Comparison of ENCODE assay signal across 9 cellular contexts in genomic region chr3:52197499-52197841, GRCh38. TPM values are rescaled to one million over a fixed set of nuclear protein-coding genes. Genes with fewer than 3 reads are reported as not detected.
A peak's percentile ranks its signal among the peaks of the same experiment; 100 is the strongest.
DNase-seq lines count a peak whose midpoint lies in the region; ATAC-seq and TF ChIP-seq lines count a peak whose summit lies in the region.
"Had no signal": no experiment of that assay in that cellular context is flagged by ENCODE, and none has a peak within 500 bp of the region (broad histone marks: within the 10 kb centered on the region; RNA-seq: fewer than 3 reads in every experiment).

No MANE protein-coding gene starts in this region.

- ATAC-seq in HG02884 (IDR thresholded peaks at IDR 0.05; ENCODE audit: unreplicated experiment) (peak; percentile 24), GM19397 (IDR thresholded peaks at IDR 0.05; ENCODE audit: unreplicated experiment) (no peak), HG02571 (IDR thresholded peaks at IDR 0.05; ENCODE audit: unreplicated experiment) (no peak)
- ATAC-seq in activated CD8-positive, alpha-beta T cell treated with anti-CD3 and anti-CD28 coated beads, Interleukin-2, amount 10 ng/mL, durations not matched to agents 7 days and 5 days: peak; percentile 5

- H3K4me1 Mint-ChIP-seq in activated CD8-positive, alpha-beta T cell treated with anti-CD3 and anti-CD28 coated beads, Interleukin-2, amount 10 ng/mL, durations not matched to agents 7 days and 5 days (ENCODE audit: low read depth): peaks cover 51% of the 10 kb centered on the region

- H3K4me1 ChIP-seq in iPS-18a (ENCODE audit: control insufficient read depth, low read depth, low read length): peaks cover 6% of the 10 kb centered on the region
- H3K4me1 ChIP-seq in stomach: peaks cover 42 to 83% (median 70%) of the 10 kb centered on the region in 4 donors

- no peaks in the 10 kb centered on the region for H3K9me3 ChIP-seq in iPS-18a (ENCODE audit: control insufficient read depth, low read depth, low read length)
- H3K9me3 ChIP-seq in stomach: no peaks in the 10 kb centered on the region

- TF ChIP-seq CTCF in stomach (IDR thresholded peaks at IDR 0.05): no peak

- POLR2A ChIA-PET in activated CD8-positive, alpha-beta T cell treated with anti-CD3 and anti-CD28 coated beads, Interleukin-2, amount 10 ng/mL, durations not matched to agents 7 days and 5 days (lab: Charles Lee): interaction anchor here (1.2 kb wide), 1 partner anchor 21 kb away, joined by 3 read pairs; no protein-coding TSS in a partner anchor

- H3K27ac Mint-ChIP-seq in activated CD8-positive, alpha-beta T cell treated with anti-CD3 and anti-CD28 coated beads, Interleukin-2, amount 10 ng/mL, durations not matched to agents 7 days and 5 days: peak overlapping the region; percentile 90

- 33 to 44% (median 39%) methylated on average over 10 of the region's 10 CpGs for WGBS in stomach, 5 donors

- no peaks in the 10 kb centered on the region for H3K27me3 Mint-ChIP-seq in activated CD8-positive, alpha-beta T cell treated with anti-CD3 and anti-CD28 coated beads, Interleukin-2, amount 10 ng/mL, durations not matched to agents 7 days and 5 days (ENCODE audit: low read depth)

- no peaks in the 10 kb centered on the region for H3K9me3 Mint-ChIP-seq in activated CD8-positive, alpha-beta T cell treated with anti-CD3 and anti-CD28 coated beads, Interleukin-2, amount 10 ng/mL, durations not matched to agents 7 days and 5 days (ENCODE audit: insufficient read depth)

- H3K27me3 ChIP-seq in iPS-18a (ENCODE audit: control insufficient read depth, insufficient read depth, low read length) (no peaks in the 10 kb centered on the region), stomach (no peaks in the 10 kb centered on the region)

- intact Hi-C loops in stomach (cut with DNase I; ENCODE audit: low total_unique reads): no loop called here

- peak overlapping the region; percentile 94 for H3K4me3 Mint-ChIP-seq in activated CD8-positive, alpha-beta T cell treated with anti-CD3 and anti-CD28 coated beads, Interleukin-2, amount 10 ng/mL, durations not matched to agents 7 days and 5 days

- CTCF ChIA-PET in activated CD8-positive, alpha-beta T cell treated with anti-CD3 and anti-CD28 coated beads, Interleukin-2, amount 10 ng/mL, durations not matched to agents 7 days and 5 days (lab: Charles Lee): interaction anchor here (0.6 to 1.1 kb wide), 4 partner anchors 24 to 256 kb away, joined by 3 to 4 read pairs (median 3); partner anchors contain the start of gene RRP9

- H3K36me3 Mint-ChIP-seq in activated CD8-positive, alpha-beta T cell treated with anti-CD3 and anti-CD28 coated beads, Interleukin-2, amount 10 ng/mL, durations not matched to agents 7 days and 5 days (ENCODE audit: low read depth): peaks cover 34% of the 10 kb centered on the region

- DNase-seq in activated CD8-positive, alpha-beta T cell treated with anti-CD3 and anti-CD28 coated beads, Interleukin-2, amount 10 ng/mL, durations not matched to agents 7 days and 5 days: no peak
- DNase-seq in stomach: no peak
- DNase-seq in cortex of kidney (lab: John Stamatoyannopoulos, UW): no peak
- no peak for DNase-seq in NCI-H1105 (lab: John Stamatoyannopoulos, UW)

- peak overlapping the region; percentile 70 for H3K9ac ChIP-seq in iPS-18a (ENCODE audit: low read length)

- no peak for TF ChIP-seq POLR2A in stomach (IDR thresholded peaks at IDR 0.05)

- H3K4me3 ChIP-seq in iPS-18a (ENCODE audit: low read length) (peak overlapping the region; percentile 90), stomach (peak overlapping the region; percentile 82 to 94 (median 87))

- H3K27ac ChIP-seq in iPS-18a (ENCODE audit: low read length): peak overlapping the region; percentile 46
- peak overlapping the region; percentile 81 to 95 (median 92) for H3K27ac ChIP-seq in stomach

- no peak for TF ChIP-seq EP300 in stomach (IDR thresholded peaks at IDR 0.05)

- H3K36me3 ChIP-seq in iPS-18a (ENCODE audit: control insufficient read depth, low read depth, low read length): peaks cover 18% of the 10 kb centered on the region
- H3K36me3 ChIP-seq in stomach: peaks cover 2 to 28% (median 23%) of the 10 kb centered on the region in 4 donors

RNA-seq across cellular contexts. Expression of gene ALAS1, which starts 0.5 kb away (rescaled TPM):
- total RNA-seq in activated CD8-positive, alpha-beta T cell treated with anti-CD3 and anti-CD28 coated beads, Interleukin-2, amount 10 ng/mL, durations not matched to agents 7 days and 5 days: 10 to 100 TPM; 57.7 to 60.8 TPM
- 10 to 100 TPM; 19.6 to 75.3 (median 33.4) TPM for total RNA-seq in stomach
- polyA plus RNA-seq in stomach: 10 to 100 TPM; 35.6 to 59.1 (median 42.7) TPM

RNA-seq across cellular contexts. Expression of gene TLR9, which starts 28.0 kb away (rescaled TPM):
- under 1 TPM; 0.52 to 0.79 TPM for total RNA-seq in activated CD8-positive, alpha-beta T cell treated with anti-CD3 and anti-CD28 coated beads, Interleukin-2, amount 10 ng/mL, durations not matched to agents 7 days and 5 days
- not detected for total RNA-seq in stomach
- under 1 TPM in 1 of 3 donors, not detected in 2; 0.18 TPM for polyA plus RNA-seq in stomach
- total RNA-seq: SK-MEL-5 had no signal

RNA-seq across cellular contexts. Expression of gene TWF2, which starts 41.5 kb away (rescaled TPM):
- total RNA-seq in activated CD8-positive, alpha-beta T cell treated with anti-CD3 and anti-CD28 coated beads, Interleukin-2, amount 10 ng/mL, durations not matched to agents 7 days and 5 days: 100 to 1,000 TPM; 154 to 162 TPM
- total RNA-seq in stomach: 100 to 1,000 TPM in 1 of 5 donors, 10 to 100 TPM in 4; 18.7 to 237 (median 39.1) TPM
- polyA plus RNA-seq in stomach: 10 to 100 TPM; 37.5 to 58.7 (median 40.8) TPM

RNA-seq across cellular contexts. Expression of gene POC1A, which starts 43.2 kb away (rescaled TPM):
- total RNA-seq in activated CD8-positive, alpha-beta T cell treated with anti-CD3 and anti-CD28 coated beads, Interleukin-2, amount 10 ng/mL, durations not matched to agents 7 days and 5 days: 10 to 100 TPM; 31.7 to 32.3 TPM
- total RNA-seq in stomach: 10 to 100 TPM in 1 of 5 donors, 1 to 10 TPM in 3, not detected in 1; 1.8 to 23.2 (median 3.5) TPM
- 1 to 10 TPM; 3.0 to 4.4 (median 3.5) TPM for polyA plus RNA-seq in stomach

RNA-seq across cellular contexts. Expression of gene PPM1M, which starts 48.1 kb away (rescaled TPM):
- total RNA-seq in activated CD8-positive, alpha-beta T cell treated with anti-CD3 and anti-CD28 coated beads, Interleukin-2, amount 10 ng/mL, durations not matched to agents 7 days and 5 days: 10 to 100 TPM; 90.7 to 91.9 TPM
- total RNA-seq in stomach: 10 to 100 TPM in 3 of 5 donors, 1 to 10 TPM in 2; 7.9 to 44.9 (median 11.0) TPM
- 10 to 100 TPM; 16.4 to 25.7 (median 19.8) TPM for polyA plus RNA-seq in stomach

Comparison
In these comparisons a context has a peak if more than half of its experiments do, and no peak if none do; other contexts are left out.
1. ATAC-seq: peak in HG02884 (single experiment) and activated CD8-positive, alpha-beta T cell treated with anti-CD3 and anti-CD28 coated beads, Interleukin-2, amount 10 ng/mL, durations not matched to agents 7 days and 5 days (single experiment); none in GM19397 (single experiment) and HG02571 (single experiment).